1 cellular context compared by ENCODE assay signal in genomic region chr6:145254649-145255401, GRCh38.
TF ChIP-seq lines count a peak whose summit lies in the region.

No MANE protein-coding gene starts in this region.

TF ChIP-seq in WTC11, 78 proteins besides CTCF, POLR2A, EP300 and RAD21 (continued from another document):
- TF ChIP-seq MLX (CRISPR knock-in tag; IDR thresholded peaks at IDR 0.05) = no peak
- TF ChIP-seq ZBTB43 (CRISPR knock-in tag; IDR thresholded peaks at IDR 0.05) = no peak
- TF ChIP-seq ZNF423 (CRISPR knock-in tag; IDR thresholded peaks at IDR 0.05) = no peak
- TF ChIP-seq ZMAT4 (CRISPR knock-in tag; IDR thresholded peaks at IDR 0.05) = no peak
- no peak for TF ChIP-seq TP53 (CRISPR knock-in tag; IDR thresholded peaks at IDR 0.05)
TF ChIP-seq in WTC11: peak in this region for 0.
